ENCODE assay signal across 24 cellular contexts in genomic region chr20:39349240-39349639, GRCh38.
"Had no signal": no experiment of that assay in that cellular context is flagged by ENCODE, and none has a peak within 500 bp of the region (broad histone marks: within the 10 kb centered on the region; RNA-seq: fewer than 3 reads in every experiment).

No MANE protein-coding gene starts in this region.

- H3K4me3 ChIP-seq: colonic mucosa, coronary artery, dorsolateral prefrontal cortex, esophagus muscularis mucosa, esophagus squamous epithelium, gastrocnemius medialis, gastroesophageal sphincter, heart left ventricle, heart right ventricle, hepatocyte had no signal

- H3K27ac ChIP-seq: colonic mucosa, coronary artery, dorsolateral prefrontal cortex, epithelial cell of prostate, esophagus muscularis mucosa, esophagus squamous epithelium, foreskin keratinocyte, gastrocnemius medialis, gastroesophageal sphincter, heart left ventricle, heart right ventricle, hepatocyte had no signal

- H3K36me3 ChIP-seq: colonic mucosa, esophagus muscularis mucosa, esophagus squamous epithelium, gastrocnemius medialis, gastroesophageal sphincter, heart left ventricle, heart right ventricle had no signal

- H3K27me3 ChIP-seq: colonic mucosa, esophagus muscularis mucosa, esophagus squamous epithelium, foreskin keratinocyte, gastrocnemius medialis, gastroesophageal sphincter, heart left ventricle, heart right ventricle, hepatocyte had no signal

- H3K27ac Mint-ChIP-seq: dendritic cell treated with granulocyte-macrophage colony-stimulating factor and Interleukin-4, amounts not matched to agents 40 ng/mL and 50 ng/mL, for 4 days; effector memory CD8-positive, alpha-beta T cell; endodermal cell had no signal

- DNase-seq: colonic mucosa; dermis blood vessel endothelial cell; dorsolateral prefrontal cortex; effector CD4-positive, alpha-beta T cell; effector CD8-positive, alpha-beta T cell; effector memory CD4-positive, alpha-beta T cell; effector memory CD8-positive, alpha-beta T cell; endodermal cell; erythroblast; esophagus squamous epithelium; foreskin fibroblast; foreskin keratinocyte; foreskin melanocyte; gastrocnemius medialis; glutamatergic neuron; head of caudate nucleus; heart left ventricle; heart right ventricle had no signal

- H3K4me3 Mint-ChIP-seq: dendritic cell treated with granulocyte-macrophage colony-stimulating factor and Interleukin-4, amounts not matched to agents 40 ng/mL and 50 ng/mL, for 4 days; effector memory CD8-positive, alpha-beta T cell; endodermal cell had no signal

- H3K9me3 ChIP-seq: colonic mucosa, gastrocnemius medialis had no signal

- H3K4me1 Mint-ChIP-seq: endodermal cell had no signal

- H3K4me1 ChIP-seq: colonic mucosa, esophagus muscularis mucosa, esophagus squamous epithelium, foreskin keratinocyte, gastrocnemius medialis, gastroesophageal sphincter, heart left ventricle, heart right ventricle had no signal

- H3K27me3 Mint-ChIP-seq: dendritic cell treated with granulocyte-macrophage colony-stimulating factor and Interleukin-4, amounts not matched to agents 40 ng/mL and 50 ng/mL, for 4 days; effector memory CD8-positive, alpha-beta T cell had no signal
